ENCODE assay signal across 8 cellular contexts in the genomic region with DNA sequence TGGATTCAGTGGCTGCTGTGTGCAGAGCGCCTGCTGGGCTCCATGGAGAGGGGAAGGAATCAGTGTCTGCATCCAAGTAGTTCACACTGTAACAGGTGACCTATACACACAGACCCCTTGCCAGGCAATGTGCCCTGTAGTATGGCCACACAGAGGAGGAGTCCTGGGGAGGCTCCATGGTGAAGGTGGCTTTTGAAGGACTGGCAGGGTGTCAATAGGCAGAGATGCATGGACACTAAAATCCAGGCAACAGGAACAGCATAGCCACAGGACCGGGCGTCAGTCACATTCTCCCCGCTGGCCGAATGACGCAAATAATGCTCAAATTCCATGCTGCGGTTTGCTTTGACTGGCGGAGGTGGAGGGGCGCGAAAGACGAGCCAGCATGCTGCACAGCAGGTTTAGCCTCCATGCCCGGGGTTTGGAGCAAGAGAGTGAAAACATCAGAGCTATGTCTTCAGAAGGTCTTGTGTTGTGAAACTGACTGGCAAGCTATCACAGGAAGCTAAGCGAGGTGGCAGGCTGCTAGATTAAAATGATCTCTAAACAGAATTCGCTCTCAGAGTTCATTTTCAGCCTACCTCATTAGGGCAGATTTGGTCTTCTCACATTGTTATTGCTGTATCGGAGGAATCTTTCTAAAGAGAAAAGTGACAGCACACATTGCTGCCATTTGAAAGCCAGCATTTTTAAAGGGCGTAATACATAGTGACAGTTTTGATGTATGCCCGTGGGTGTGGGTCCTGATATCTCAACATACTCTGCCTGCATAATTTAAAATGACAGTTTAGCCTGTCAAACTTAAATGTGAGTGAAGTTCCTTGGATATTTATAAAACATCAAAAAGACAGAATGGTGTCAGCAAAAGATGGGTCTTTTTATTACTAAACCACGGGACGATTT. TPM values are rescaled to one million over a fixed set of nuclear protein-coding genes. Genes with fewer than 3 reads are reported as not detected.
A peak's percentile ranks its signal among the peaks of the same experiment; 100 is the strongest.
DNase-seq lines count a peak whose midpoint lies in the region; ATAC-seq and TF ChIP-seq lines count a peak whose summit lies in the region.

No MANE protein-coding gene starts in this region.

- peak; percentile 54 to 70 (median 63) for ATAC-seq in right lobe of liver
- no peak for ATAC-seq in HG03469 (IDR thresholded peaks at IDR 0.05; ENCODE audit: unreplicated experiment)
- ATAC-seq in GM21390 (IDR thresholded peaks at IDR 0.05; ENCODE audit: unreplicated experiment), result no peak

- H3K27me3 ChIP-seq in right lobe of liver, result no peaks in the 10 kb centered on the region

- peak; percentile 66 for TF ChIP-seq POLR2A in right lobe of liver (IDR thresholded peaks at IDR 0.05)

- no peaks in the 10 kb centered on the region for H3K36me3 ChIP-seq in right lobe of liver

- peak overlapping the region; percentile 90 to 95 for H3K27ac ChIP-seq in coronary artery
- peak overlapping the region; percentile 84 to 94 (median 91) for H3K27ac ChIP-seq in right lobe of liver

- peaks cover 6% of the 10 kb centered on the region for H3K36me3 Mint-ChIP-seq in activated CD4-positive, alpha-beta T cell treated with anti-CD3 and anti-CD28 coated beads, Interleukin-2, amount 10 ng/mL, durations not matched to agents 7 days and 5 days (ENCODE audit: low read depth)

- H3K27ac Mint-ChIP-seq in activated CD4-positive, alpha-beta T cell treated with anti-CD3 and anti-CD28 coated beads, Interleukin-2, amount 10 ng/mL, durations not matched to agents 7 days and 5 days, result peak overlapping the region; percentile 100

- H3K27me3 Mint-ChIP-seq in activated CD4-positive, alpha-beta T cell treated with anti-CD3 and anti-CD28 coated beads, Interleukin-2, amount 10 ng/mL, durations not matched to agents 7 days and 5 days, result peaks cover 5% of the 10 kb centered on the region

- POLR2A ChIA-PET in activated CD4-positive, alpha-beta T cell treated with anti-CD3 and anti-CD28 coated beads, Interleukin-2, amount 10 ng/mL, durations not matched to agents 7 days and 5 days (lab: Charles Lee), result no interaction called here

- 18% methylated on average over 19 of the region's 19 CpGs for WGBS in right lobe of liver (ENCODE audit: insufficient coverage, low coverage, low lambda C conversion rate, missing lambda C conversion rate)

- peaks cover 0 to 17% (median 8%) of the 10 kb centered on the region in 4 donors for H3K4me1 ChIP-seq in right lobe of liver

- intact Hi-C loops in right lobe of liver (cut with DNase I), result no loop called here

- TF ChIP-seq CTCF in coronary artery (IDR thresholded peaks at IDR 0.05) (no peak), right lobe of liver (IDR thresholded peaks at IDR 0.05) (no peak)

- CTCF ChIA-PET in activated CD4-positive, alpha-beta T cell treated with anti-CD3 and anti-CD28 coated beads, Interleukin-2, amount 10 ng/mL, durations not matched to agents 7 days and 5 days (lab: Charles Lee), result interaction anchor here (1.0 kb wide), 1 partner anchor 9 kb away, joined by 3 read pairs; no protein-coding TSS in a partner anchor

- peak overlapping the region; percentile 73 for H3K4me3 ChIP-seq in coronary artery
- H3K4me3 ChIP-seq in right lobe of liver, result peak overlapping the region; percentile 81 to 93 (median 88)

- H3K9me3 ChIP-seq in right lobe of liver, result no peaks in the 10 kb centered on the region

- DNase-seq in GM04503 (ENCODE audit: low read depth) (peak; percentile 63), NCI-H2171 treated with DMSO at 0.1 percent for 48 hours (lab: John Stamatoyannopoulos, UW) (peak; percentile 75), coronary artery (ENCODE audit: low spot score) (peak; percentile 95), right lobe of liver (peak; percentile 71 to 79 (median 79))
- peak; percentile 50 for DNase-seq in activated CD4-positive, alpha-beta T cell treated with anti-CD3 and anti-CD28 coated beads, Interleukin-2, amount 10 ng/mL, durations not matched to agents 7 days and 5 days
- DNase-seq in stimulated activated CD4-positive, alpha-beta T cell treated with anti-CD3 and anti-CD28 coated beads, Interleukin-2, amount 100 ng/mL, for 4 hours (ENCODE audit: low read depth), result peak; percentile 14

- H3K9me3 Mint-ChIP-seq in activated CD4-positive, alpha-beta T cell treated with anti-CD3 and anti-CD28 coated beads, Interleukin-2, amount 10 ng/mL, durations not matched to agents 7 days and 5 days, result no peaks in the 10 kb centered on the region

- H3K4me3 Mint-ChIP-seq in activated CD4-positive, alpha-beta T cell treated with anti-CD3 and anti-CD28 coated beads, Interleukin-2, amount 10 ng/mL, durations not matched to agents 7 days and 5 days, result peak overlapping the region; percentile 100

- H3K4me1 Mint-ChIP-seq in activated CD4-positive, alpha-beta T cell treated with anti-CD3 and anti-CD28 coated beads, Interleukin-2, amount 10 ng/mL, durations not matched to agents 7 days and 5 days, result peaks cover 30% of the 10 kb centered on the region

RNA-seq across cellular contexts. Expression of gene CHMP1B, which starts 1.1 kb away (rescaled TPM):
- 10 to 100 TPM; 24.3 to 26.8 TPM for total RNA-seq in activated CD4-positive, alpha-beta T cell treated with anti-CD3 and anti-CD28 coated beads, Interleukin-2, amount 10 ng/mL, durations not matched to agents 7 days and 5 days
- total RNA-seq in right lobe of liver, result 10 to 100 TPM; 13.5 to 22.4 (median 18.2) TPM

RNA-seq across cellular contexts. Expression of gene MPPE1, which starts 58.0 kb away (rescaled TPM):
- 10 to 100 TPM; 60.7 to 64.0 TPM for total RNA-seq in activated CD4-positive, alpha-beta T cell treated with anti-CD3 and anti-CD28 coated beads, Interleukin-2, amount 10 ng/mL, durations not matched to agents 7 days and 5 days
- total RNA-seq in right lobe of liver, result 10 to 100 TPM; 23.2 to 40.9 (median 30.7) TPM

Comparison
In these comparisons a context has a peak if more than half of its experiments do, and no peak if none do; other contexts are left out.
1. DNase-seq: peak in every context shown above with its lines; median percentile 95 in coronary artery; 79 in right lobe of liver; 75 in NCI-H2171 treated with DMSO at 0.1 percent for 48 hours; 63 in GM04503; 50 in activated CD4-positive, alpha-beta T cell treated with anti-CD3 and anti-CD28 coated beads, Interleukin-2, amount 10 ng/mL, durations not matched to agents 7 days and 5 days; 14 in stimulated activated CD4-positive, alpha-beta T cell treated with anti-CD3 and anti-CD28 coated beads, Interleukin-2, amount 100 ng/mL, for 4 hours.
2. ATAC-seq: peak in right lobe of liver (4 of 4); none in HG03469 (single experiment) and GM21390 (single experiment).